In the genomic region with DNA sequence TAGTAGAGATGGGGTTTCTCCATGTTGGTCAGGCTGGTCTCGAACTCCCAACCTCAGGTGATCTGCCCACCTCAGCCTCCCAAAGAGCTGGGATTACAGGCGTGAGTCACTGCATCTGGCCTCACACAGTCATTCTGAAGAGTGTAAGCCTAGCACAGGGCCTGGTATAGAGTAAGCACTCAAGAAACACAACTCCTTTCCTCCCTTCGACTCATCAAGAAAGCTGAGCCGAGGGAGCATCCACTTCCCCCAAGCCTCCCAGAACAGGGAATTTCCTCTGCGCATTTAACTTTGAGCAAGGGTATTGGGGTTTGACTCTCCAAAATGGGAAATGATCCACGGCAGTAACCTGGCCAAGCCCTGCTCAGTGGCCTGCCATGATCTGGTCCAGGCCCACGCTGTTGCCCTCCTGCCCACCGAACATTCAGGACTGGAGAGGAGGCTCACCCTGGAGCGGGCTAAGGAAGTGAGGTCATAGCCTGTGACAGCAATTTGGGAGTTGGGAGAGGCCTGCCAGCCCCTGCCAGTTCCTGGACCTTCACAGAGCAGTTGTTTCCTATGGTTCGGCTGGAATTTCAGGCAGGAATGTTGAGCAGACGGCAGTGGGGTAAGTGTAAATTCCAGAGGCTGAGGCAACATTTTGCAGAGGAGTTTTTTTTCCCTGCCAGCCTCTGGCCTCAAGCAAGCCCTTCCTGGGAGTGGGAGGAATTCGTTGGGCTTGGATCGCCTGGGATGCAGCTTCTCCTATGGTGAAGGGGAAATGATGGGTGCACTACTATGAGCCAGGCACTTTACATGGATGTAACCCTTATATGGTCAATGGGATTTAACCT, we compare ENCODE assay signal across 11 cellular contexts. TPM values are rescaled to one million over a fixed set of nuclear protein-coding genes. Genes with fewer than 3 reads are reported as not detected.
DNase-seq lines count a peak whose midpoint lies in the region; ATAC-seq and TF ChIP-seq lines count a peak whose summit lies in the region.
"Had no signal": no experiment of that assay in that cellular context is flagged by ENCODE, and none has a peak within 500 bp of the region (broad histone marks: within the 10 kb centered on the region; RNA-seq: fewer than 3 reads in every experiment).

No MANE protein-coding gene starts in this region.

- H3K27me3 ChIP-seq in RWPE2 (ENCODE audit: insufficient read depth, poor library complexity, severe bottlenecking) (no peaks in the 10 kb centered on the region), esophagus (ENCODE audit: control insufficient read depth in 1 of 2, insufficient read depth in 2 of 2, low read length in 2 of 2) (no peaks in the 10 kb centered on the region), HAP-1 (ENCODE audit: low read depth) (no peaks in the 10 kb centered on the region)
- H3K27me3 ChIP-seq: suprapubic skin had no signal

- no peak for TF ChIP-seq CTCF in RWPE2 (IDR thresholded peaks at IDR 0.05; ENCODE audit: poor library complexity, severe bottlenecking)
- no peak for TF ChIP-seq CTCF in osteocyte (IDR thresholded peaks at IDR 0.05)

- 66 to 72% methylated on average over 13 of the region's 13 CpGs for WGBS in esophagus, 2 donors

- H3K9me3 ChIP-seq in RWPE2 (ENCODE audit: severe bottlenecking), result no peaks in the 10 kb centered on the region
- H3K9me3 ChIP-seq in esophagus (ENCODE audit: control insufficient read depth in 2 of 2, insufficient read depth in 1 of 2, low read depth in 1 of 2, low read length in 1 of 2), result no peaks in the 10 kb centered on the region
- no peaks in the 10 kb centered on the region for H3K9me3 ChIP-seq in HAP-1
- H3K9me3 ChIP-seq: suprapubic skin had no signal

- no peaks in the 10 kb centered on the region for H3K27me3 Mint-ChIP-seq in osteocyte (ENCODE audit: unreplicated experiment)
- H3K27me3 Mint-ChIP-seq: effector memory CD8-positive, alpha-beta T cell had no signal

- DNase-seq in Daoy (ENCODE audit: low read depth) (peak; percentile 90), RWPE2 (ENCODE audit: low spot score) (peak; percentile 86), osteocyte (ENCODE audit: extremely low spot score, unreplicated experiment) (no peak), HAP-1 (ENCODE audit: low spot score in 2 of 2) (no peak)
- DNase-seq in stimulated activated effector memory CD8-positive, alpha-beta T cell treated with anti-CD3 and anti-CD28 coated beads, Interleukin-12 subunit alpha, Interleukin-12 subunit beta, amount 100 ng/mL, for 72 hours (ENCODE audit: low spot score in 2 of 2), result no peak
- no peak for DNase-seq in activated CD4-positive, alpha-beta T cell treated with anti-CD3 and anti-CD28 coated beads, Interleukin-2, amount 50 U/mL, for 4 hours
- DNase-seq: Calu3; effector memory CD8-positive, alpha-beta T cell had no signal

- ATAC-seq in RWPE2 (ENCODE audit: low read depth), result peak; percentile 60
- ATAC-seq in stimulated activated effector memory CD8-positive, alpha-beta T cell treated with anti-CD3 and anti-CD28 coated beads, Interleukin-12 subunit alpha, Interleukin-12 subunit beta, amount 100 ng/mL, for 72 hours, result no peak
- ATAC-seq in HG03280 (IDR thresholded peaks at IDR 0.05; ENCODE audit: unreplicated experiment), result no peak
- ATAC-seq: effector memory CD8-positive, alpha-beta T cell had no signal

- H3K4me3 Mint-ChIP-seq in osteocyte (ENCODE audit: unreplicated experiment), result no peak overlapping the region
- no peak overlapping the region for H3K4me3 Mint-ChIP-seq in stimulated activated effector memory CD8-positive, alpha-beta T cell treated with anti-CD3 and anti-CD28 coated beads, Interleukin-12 subunit alpha, Interleukin-12 subunit beta, amount 100 ng/mL, for 72 hours
- H3K4me3 Mint-ChIP-seq: effector memory CD8-positive, alpha-beta T cell had no signal

- H3K4me1 ChIP-seq in RWPE2 (ENCODE audit: insufficient read depth, poor library complexity, severe bottlenecking) (peaks cover 27% of the 10 kb centered on the region), esophagus (ENCODE audit: control insufficient read depth in 2 of 2, insufficient read depth in 2 of 2, low read length in 1 of 2) (peaks cover 9 to 16% of the 10 kb centered on the region in 2 donors), HAP-1 (peaks cover 22% of the 10 kb centered on the region)

- H3K36me3 ChIP-seq in RWPE2 (ENCODE audit: low read depth) (no peaks in the 10 kb centered on the region), esophagus (ENCODE audit: control insufficient read depth in 2 of 2, insufficient read depth in 2 of 2, low read length in 1 of 2) (no peaks in the 10 kb centered on the region), HAP-1 (replicated peaks) (no peaks in the 10 kb centered on the region)
- H3K36me3 ChIP-seq: suprapubic skin had no signal

- H3K9me3 Mint-ChIP-seq in osteocyte (ENCODE audit: unreplicated experiment), result no peaks in the 10 kb centered on the region
- no peaks in the 10 kb centered on the region for H3K9me3 Mint-ChIP-seq in stimulated activated effector memory CD8-positive, alpha-beta T cell treated with anti-CD3 and anti-CD28 coated beads, Interleukin-12 subunit alpha, Interleukin-12 subunit beta, amount 100 ng/mL, for 72 hours
- H3K9me3 Mint-ChIP-seq: effector memory CD8-positive, alpha-beta T cell had no signal

- H3K4me1 Mint-ChIP-seq in osteocyte (ENCODE audit: unreplicated experiment), result peaks cover 50% of the 10 kb centered on the region
- peaks cover 24% of the 10 kb centered on the region for H3K4me1 Mint-ChIP-seq in stimulated activated effector memory CD8-positive, alpha-beta T cell treated with anti-CD3 and anti-CD28 coated beads, Interleukin-12 subunit alpha, Interleukin-12 subunit beta, amount 100 ng/mL, for 72 hours

- H3K36me3 Mint-ChIP-seq in osteocyte (ENCODE audit: unreplicated experiment), result no peaks in the 10 kb centered on the region
- H3K36me3 Mint-ChIP-seq in stimulated activated effector memory CD8-positive, alpha-beta T cell treated with anti-CD3 and anti-CD28 coated beads, Interleukin-12 subunit alpha, Interleukin-12 subunit beta, amount 100 ng/mL, for 72 hours, result no peaks in the 10 kb centered on the region

- no peak overlapping the region for H3K27ac ChIP-seq in RWPE2 (ENCODE audit: poor library complexity, severe bottlenecking)
- peak overlapping the region; percentile 33 to 43 for H3K27ac ChIP-seq in esophagus (ENCODE audit: low read depth in 2 of 2, low read length in 1 of 2)
- H3K27ac ChIP-seq: suprapubic skin had no signal

- H3K27ac Mint-ChIP-seq in osteocyte (ENCODE audit: unreplicated experiment), result peak overlapping the region; percentile 93
- no peak overlapping the region for H3K27ac Mint-ChIP-seq in stimulated activated effector memory CD8-positive, alpha-beta T cell treated with anti-CD3 and anti-CD28 coated beads, Interleukin-12 subunit alpha, Interleukin-12 subunit beta, amount 100 ng/mL, for 72 hours
- H3K27ac Mint-ChIP-seq: effector memory CD8-positive, alpha-beta T cell had no signal

- H3K4me3 ChIP-seq in RWPE2 (ENCODE audit: severe bottlenecking) (no peak overlapping the region), esophagus (ENCODE audit: low read depth in 1 of 2, low read length in 2 of 2) (no peak overlapping the region), HAP-1 (no peak overlapping the region)
- H3K4me3 ChIP-seq: suprapubic skin had no signal

- in situ Hi-C loops in HAP-1 (cut with MboI; ENCODE audit: low sequenced_read_pairs), result no loop called here

RNA-seq across cellular contexts. Expression of gene SMAD3, which starts 21.2 kb away (rescaled TPM):
- 44.1 and 48.1 TPM in 2 replicates for total RNA-seq in Daoy (2014; rRNA removed; shearing (Covaris generic))
- 10 to 100 TPM; 24.8 to 51.5 TPM for polyA plus RNA-seq in esophagus
- total RNA-seq in osteocyte, result 35.8 and 39.7 TPM in 2 replicates

Comparison
In these comparisons a context has a peak if more than half of its experiments do, and no peak if none do; other contexts are left out.
1. DNase-seq: peak in Daoy (single experiment) and RWPE2 (single experiment); none in osteocyte (single experiment), HAP-1 (0 of 2), stimulated activated effector memory CD8-positive, alpha-beta T cell treated with anti-CD3 and anti-CD28 coated beads, Interleukin-12 subunit alpha, Interleukin-12 subunit beta, amount 100 ng/mL, for 72 hours (0 of 2) and activated CD4-positive, alpha-beta T cell treated with anti-CD3 and anti-CD28 coated beads, Interleukin-2, amount 50 U/mL, for 4 hours (0 of 2).